Comparison of ENCODE assay signal across 24 cellular contexts in genomic region chr19:6035026-6035425, GRCh38. TPM values are rescaled to one million over a fixed set of nuclear protein-coding genes. Genes with fewer than 3 reads are reported as not detected.
DNase-seq lines count a peak whose midpoint lies in the region; ATAC-seq and TF ChIP-seq lines count a peak whose summit lies in the region.
"Had no signal": no experiment of that assay in that cellular context is flagged by ENCODE, and none has a peak within 500 bp of the region (broad histone marks: within the 10 kb centered on the region; RNA-seq: fewer than 3 reads in every experiment).

No MANE protein-coding gene starts in this region.

- H3K27ac Mint-ChIP-seq in activated T-cell treated with anti-CD3 and anti-CD28 coated beads, Interleukin-2, amount 50 U/mL, for 24 hours, result no peak overlapping the region
- H3K27ac Mint-ChIP-seq: CD8-positive, alpha-beta memory T cell had no signal

- peak; percentile 13 for DNase-seq in activated CD8-positive, alpha-beta memory T cell treated with anti-CD3 and anti-CD28 coated beads for 24 hours
- DNase-seq in activated CD8-positive, alpha-beta memory T cell treated with anti-CD3 and anti-CD28 coated beads, Interleukin-2, amount 50 U/mL, for 4 hours, result no peak
- DNase-seq in lower lobe of right lung (peak; percentile 14), ureter (ENCODE audit: low spot score) (peak; percentile 37), upper lobe of left lung (no peak)
- DNase-seq in activated T-cell treated with anti-CD3 and anti-CD28 coated beads, Interleukin-2, amount 50 U/mL, for 24 hours, result no peak
- DNase-seq: 8988T; AML-193; Calu3; CD8-positive, alpha-beta memory T cell; DMS153; H7; IMR-90; NCI-H1092 treated with DMSO at 0.1 percent for 48 hours; NCI-H1436 treated with DMSO at 0.1 percent for 48 hours; NCI-H1930; NCI-H2227 treated with DMSO at 0.1 percent for 48 hours; NCI-H510A; NCI-H774; NK-92 treated with Interleukin-12 subunit alpha and Interleukin-12 subunit beta, amount 100 ng/mL, for 24 hours had no signal

- H3K9me3 ChIP-seq in lower lobe of right lung (no peaks in the 10 kb centered on the region), skeletal muscle satellite cell (replicated peaks; ENCODE audit: low read length) (no peaks in the 10 kb centered on the region), upper lobe of left lung (no peaks in the 10 kb centered on the region)
- H3K9me3 ChIP-seq: Peyer's patch had no signal

- H3K4me1 Mint-ChIP-seq in activated T-cell treated with anti-CD3 and anti-CD28 coated beads, Interleukin-2, amount 50 U/mL, for 24 hours (ENCODE audit: low read depth), result peaks cover 20% of the 10 kb centered on the region

- H3K27me3 Mint-ChIP-seq in activated T-cell treated with anti-CD3 and anti-CD28 coated beads, Interleukin-2, amount 50 U/mL, for 24 hours, result no peaks in the 10 kb centered on the region
- H3K27me3 Mint-ChIP-seq: CD8-positive, alpha-beta memory T cell had no signal

- H3K27ac ChIP-seq in lower lobe of right lung (no peak overlapping the region), upper lobe of left lung (no peak overlapping the region)
- H3K27ac ChIP-seq: KMS-11, Peyer's patch had no signal

- no peak overlapping the region for H3K4me3 Mint-ChIP-seq in activated T-cell treated with anti-CD3 and anti-CD28 coated beads, Interleukin-2, amount 50 U/mL, for 24 hours
- H3K4me3 Mint-ChIP-seq: CD8-positive, alpha-beta memory T cell had no signal

- no peaks in the 10 kb centered on the region for H3K9me3 Mint-ChIP-seq in activated T-cell treated with anti-CD3 and anti-CD28 coated beads, Interleukin-2, amount 50 U/mL, for 24 hours
- H3K9me3 Mint-ChIP-seq: CD8-positive, alpha-beta memory T cell had no signal

- peaks cover 14% of the 10 kb centered on the region for H3K36me3 Mint-ChIP-seq in activated T-cell treated with anti-CD3 and anti-CD28 coated beads, Interleukin-2, amount 50 U/mL, for 24 hours (ENCODE audit: low read depth)
- H3K36me3 Mint-ChIP-seq: CD8-positive, alpha-beta memory T cell had no signal

- H3K9ac ChIP-seq in skeletal muscle satellite cell (ENCODE audit: low read depth, low read length), result no peak overlapping the region
- H3K9ac ChIP-seq: KMS-11 had no signal

- ATAC-seq in lower lobe of right lung (no peak), HG03280 (IDR thresholded peaks at IDR 0.05; ENCODE audit: unreplicated experiment) (no peak), upper lobe of left lung (ENCODE audit: low FRiP score in 2 of 2) (no peak)

- intact Hi-C loops in lower lobe of right lung (cut with DNase I), result no loop called here

- 93 to 94% methylated on average over 3 of the region's 3 CpGs for WGBS in upper lobe of left lung, 2 donors

- no peak for TF ChIP-seq POLR2A in upper lobe of left lung (IDR thresholded peaks at IDR 0.05)

- no peaks in the 10 kb centered on the region for H3K4me1 ChIP-seq in lower lobe of right lung
- no peaks in the 10 kb centered on the region for H3K4me1 ChIP-seq in skeletal muscle satellite cell (ENCODE audit: control insufficient read depth, insufficient read depth, low read length)
- H3K4me1 ChIP-seq in upper lobe of left lung, result no peaks in the 10 kb centered on the region
- H3K4me1 ChIP-seq: Peyer's patch had no signal

- no peak overlapping the region for H3K4me3 ChIP-seq in lower lobe of right lung
- H3K4me3 ChIP-seq in skeletal muscle satellite cell (ENCODE audit: low read length), result no peak overlapping the region
- no peak overlapping the region for H3K4me3 ChIP-seq in upper lobe of left lung
- H3K4me3 ChIP-seq: Peyer's patch had no signal

- H3K27me3 ChIP-seq in lower lobe of right lung (ENCODE audit: low read depth) (no peaks in the 10 kb centered on the region), skeletal muscle satellite cell (ENCODE audit: control insufficient read depth, insufficient read depth, low read length) (no peaks in the 10 kb centered on the region), upper lobe of left lung (no peaks in the 10 kb centered on the region)
- H3K27me3 ChIP-seq: Peyer's patch had no signal

- TF ChIP-seq CTCF in lower lobe of right lung (IDR thresholded peaks at IDR 0.05) (no peak), upper lobe of left lung (IDR thresholded peaks at IDR 0.05) (no peak)

- H3K4me2 ChIP-seq in skeletal muscle satellite cell (ENCODE audit: low read length), result peak overlapping the region; percentile 19
- H3K4me2 ChIP-seq: KMS-11 had no signal

- H3K36me3 ChIP-seq in lower lobe of right lung, result peaks cover 30% of the 10 kb centered on the region
- H3K36me3 ChIP-seq in skeletal muscle satellite cell (ENCODE audit: insufficient read depth, low read length), result no peaks in the 10 kb centered on the region
- peaks cover 0 to 28% (median 8%) of the 10 kb centered on the region in 4 donors for H3K36me3 ChIP-seq in upper lobe of left lung

- no peak for TF ChIP-seq EP300 in upper lobe of left lung (IDR thresholded peaks at IDR 0.05)

RNA-seq across cellular contexts. Expression of gene RANBP3, which starts 57.1 kb away (rescaled TPM):
- total RNA-seq in lower lobe of right lung (70.8 TPM), ureter (94.3 TPM), upper lobe of left lung (100 to 1,000 TPM in 1 of 6 donors, 10 to 100 TPM in 5; 64.4 to 116 (median 68.5) TPM)
- total RNA-seq in skeletal muscle satellite cell (2012; rRNA removed), result 30.6 and 42.1 TPM in 2 replicates

Comparison
In these comparisons a context has a peak if more than half of its experiments do, and no peak if none do; other contexts are left out.
1. DNase-seq: peak in activated CD8-positive, alpha-beta memory T cell treated with anti-CD3 and anti-CD28 coated beads for 24 hours (single experiment), lower lobe of right lung (single experiment) and ureter (single experiment); none in activated CD8-positive, alpha-beta memory T cell treated with anti-CD3 and anti-CD28 coated beads, Interleukin-2, amount 50 U/mL, for 4 hours (single experiment), activated T-cell treated with anti-CD3 and anti-CD28 coated beads, Interleukin-2, amount 50 U/mL, for 24 hours (single experiment) and upper lobe of left lung (0 of 2).